ENCODE assay signal across 13 cellular contexts in genomic region chr3:9036327-9037112, GRCh38.
DNase-seq lines count a peak whose midpoint lies in the region; ATAC-seq and TF ChIP-seq lines count a peak whose summit lies in the region.
"Had no signal": no experiment of that assay in that cellular context is flagged by ENCODE, and none has a peak within 500 bp of the region (broad histone marks: within the 10 kb centered on the region; RNA-seq: fewer than 3 reads in every experiment).

No MANE protein-coding gene starts in this region.

- no peaks in the 10 kb centered on the region for H3F3A ChIP-seq in MM.1S (ENCODE audit: insufficient read depth, low read length)

- H3K4me1 Mint-ChIP-seq in MCF 10A (ENCODE audit: insufficient read depth, unreplicated experiment) (no peaks in the 10 kb centered on the region), progenitor cell of endocrine pancreas (ENCODE audit: low read depth) (no peaks in the 10 kb centered on the region)

- H3K27ac ChIP-seq in mammary epithelial cell (ENCODE audit: insufficient read depth, low read depth, low read length): no peak overlapping the region
- peak overlapping the region; percentile 9 to 54 (median 42) for H3K27ac ChIP-seq in esophagus muscularis mucosa (replicated peaks in 1 of 4)
- peak overlapping the region; percentile 13 for H3K27ac ChIP-seq in muscle layer of duodenum (ENCODE audit: low read length)
- no peak overlapping the region for H3K27ac ChIP-seq in MM.1S (ENCODE audit: low read length)

- H3K27me3 ChIP-seq in mammary epithelial cell (ENCODE audit: insufficient read depth, low read length) (no peaks in the 10 kb centered on the region), esophagus muscularis mucosa (no peaks in the 10 kb centered on the region), muscle layer of duodenum (ENCODE audit: low read depth, low read length) (no peaks in the 10 kb centered on the region), MM.1S (replicated peaks; ENCODE audit: insufficient read depth, low read length) (no peaks in the 10 kb centered on the region)

- no peak overlapping the region for H2AFZ ChIP-seq in mammary epithelial cell (ENCODE audit: low read depth, low read length)
- no peak overlapping the region for H2AFZ ChIP-seq in MM.1S (ENCODE audit: low read length)

- WGBS in mammary epithelial cell (ENCODE audit: low coverage, missing lambda C conversion rate): 87% methylated on average over 6 of the region's 9 CpGs
- 41% methylated on average over 9 of the region's 9 CpGs for WGBS in esophagus muscularis mucosa

- H3K4me1 ChIP-seq in mammary epithelial cell (ENCODE audit: insufficient read depth, low read length) (no peaks in the 10 kb centered on the region), esophagus muscularis mucosa (peaks cover 20 to 23% (median 21%) of the 10 kb centered on the region in 4 donors), muscle layer of duodenum (ENCODE audit: control insufficient read depth in 1 of 2, insufficient read depth in 2 of 2, low read length in 2 of 2) (peaks cover 0 to 21% of the 10 kb centered on the region in 2 donors), MM.1S (ENCODE audit: low read length) (no peaks in the 10 kb centered on the region)

- ATAC-seq in HG03439 (IDR thresholded peaks at IDR 0.05; ENCODE audit: unreplicated experiment): no peak
- ATAC-seq: Panc1 had no signal

- no peak overlapping the region for H3K4me3 ChIP-seq in mammary epithelial cell (replicated peaks in 1 of 3; ENCODE audit: insufficient read depth in 1 of 3, low read depth in 2 of 3, low read length in 3 of 3)
- H3K4me3 ChIP-seq in esophagus muscularis mucosa: no peak overlapping the region
- H3K4me3 ChIP-seq in muscle layer of duodenum (ENCODE audit: low read depth in 1 of 2, low read length in 2 of 2): peak overlapping the region in 1 of 2 donors; percentile 22
- H3K4me3 ChIP-seq in MM.1S (ENCODE audit: low read length): no peak overlapping the region

- TF ChIP-seq POLR2A in esophagus muscularis mucosa (IDR thresholded peaks at IDR 0.05; ENCODE audit: low read depth): no peak

- CTCF ChIA-PET in MCF 10A (lab: Yijun Ruan, JAX): interaction anchor here (0.5 to 1.3 kb wide), 3 partner anchors 217 to 266 kb away, joined by 3 to 4 read pairs (median 4); no protein-coding TSS in a partner anchor
- CTCF ChIA-PET in mammary epithelial cell (lab: Charles Lee; ENCODE audit: low non-redundant PET): no interaction called here

- H3K9ac ChIP-seq in mammary epithelial cell (ENCODE audit: insufficient read depth, low read length): no peak overlapping the region
- H3K9ac ChIP-seq in MM.1S (ENCODE audit: low read length): no peak overlapping the region

- no peak overlapping the region for H3K4me2 ChIP-seq in mammary epithelial cell (ENCODE audit: insufficient read depth, low read depth, low read length)
- no peak overlapping the region for H3K4me2 ChIP-seq in MM.1S (ENCODE audit: low read depth, low read length)

- POLR2A ChIA-PET in MCF 10A (lab: Yijun Ruan, JAX): interaction anchor here (0.6 to 1.6 kb wide), 5 partner anchors 13 to 312 kb away, joined by 3 to 5 read pairs (median 4); partner anchors contain the start of gene SRGAP3

- TF ChIP-seq EP300 in esophagus muscularis mucosa (IDR thresholded peaks at IDR 0.05): no peak

- H3K9me3 Mint-ChIP-seq in MCF 10A (ENCODE audit: unreplicated experiment) (no peaks in the 10 kb centered on the region), progenitor cell of endocrine pancreas (ENCODE audit: low read depth) (no peaks in the 10 kb centered on the region)
- H3K9me3 Mint-ChIP-seq: activated naive CD8-positive, alpha-beta T cell treated with anti-CD3 and anti-CD28 coated beads, Interleukin-2, amount 10 ng/mL, durations not matched to agents 7 days and 5 days had no signal

- intact Hi-C loops in MCF 10A (cut with micrococcal nuclease): no loop called here
- intact Hi-C loops in mammary epithelial cell (cut with micrococcal nuclease): no loop called here
- intact Hi-C loops in esophagus muscularis mucosa (cut with DNase I): no loop called here

- H3K36me3 Mint-ChIP-seq in MCF 10A (ENCODE audit: insufficient read depth, unreplicated experiment) (peaks cover 11% of the 10 kb centered on the region), progenitor cell of endocrine pancreas (ENCODE audit: insufficient read depth) (no peaks in the 10 kb centered on the region)
- H3K36me3 Mint-ChIP-seq: activated naive CD8-positive, alpha-beta T cell treated with anti-CD3 and anti-CD28 coated beads, Interleukin-2, amount 10 ng/mL, durations not matched to agents 7 days and 5 days had no signal

- no peak for TF ChIP-seq CTCF in MCF 10A (IDR thresholded peaks at IDR 0.05; ENCODE audit: unreplicated experiment)
- no peak for TF ChIP-seq CTCF in mammary epithelial cell (conservative IDR thresholded peaks at IDR 0.05 in 1 of 2, IDR thresholded peaks at IDR 0.05 in 1 of 2; ENCODE audit: extremely low read depth in 1 of 2, insufficient read depth in 1 of 2, low read depth in 1 of 2, low read length in 2 of 2)
- no peak for TF ChIP-seq CTCF in esophagus muscularis mucosa (IDR thresholded peaks at IDR 0.05)
- TF ChIP-seq CTCF in progenitor cell of endocrine pancreas (IDR thresholded peaks at IDR 0.05; ENCODE audit: unreplicated experiment): no peak
- no peak for TF ChIP-seq CTCF in MM.1S (IDR thresholded peaks at IDR 0.05; ENCODE audit: low read length)

- dilution Hi-C loops in mammary epithelial cell (cut with HindIII; ENCODE audit: low sequenced_read_pairs): no loop called here

- peak; percentile 84 for DNase-seq in MCF 10A (ENCODE audit: unreplicated experiment)
- DNase-seq in mammary epithelial cell: no peak
- DNase-seq in esophagus muscularis mucosa (ENCODE audit: extremely low spot score): no peak
- DNase-seq in AML-193 (lab: John Stamatoyannopoulos, UW): no peak
- DNase-seq in progenitor cell of endocrine pancreas (ENCODE audit: low spot score, unreplicated experiment): no peak
- DNase-seq in MM.1S: no peak
- DNase-seq: activated CD4-positive, alpha-beta T cell treated with anti-CD3 and anti-CD28 coated beads for 1 hour; activated naive CD8-positive, alpha-beta T cell treated with anti-CD3 and anti-CD28 coated beads, Interleukin-2, amount 10 ng/mL, durations not matched to agents 7 days and 5 days; NCI-H1105; stimulated activated CD4-positive, alpha-beta T cell treated with anti-CD3 and anti-CD28 coated beads, Interleukin-15, amount 100 ng/mL, for 24 hours had no signal

- H3K27me3 Mint-ChIP-seq in MCF 10A (ENCODE audit: insufficient read depth, unreplicated experiment): no peaks in the 10 kb centered on the region
- no peaks in the 10 kb centered on the region for H3K27me3 Mint-ChIP-seq in progenitor cell of endocrine pancreas

- H3K36me3 ChIP-seq in mammary epithelial cell (ENCODE audit: insufficient read depth, low read length) (peaks cover 10% of the 10 kb centered on the region), esophagus muscularis mucosa (no peaks in the 10 kb centered on the region), muscle layer of duodenum (ENCODE audit: control insufficient read depth in 1 of 2, insufficient read depth in 2 of 2, low read length in 2 of 2) (no peaks in the 10 kb centered on the region), MM.1S (replicated peaks; ENCODE audit: insufficient read depth, low read length) (no peaks in the 10 kb centered on the region)

- H3K79me2 ChIP-seq in mammary epithelial cell (ENCODE audit: insufficient read depth, low read length) (no peaks in the 10 kb centered on the region), MM.1S (ENCODE audit: low read length) (no peaks in the 10 kb centered on the region)

- H3K4me3 Mint-ChIP-seq in MCF 10A (ENCODE audit: unreplicated experiment) (no peak overlapping the region), progenitor cell of endocrine pancreas (ENCODE audit: low read depth) (no peak overlapping the region)
- H3K4me3 Mint-ChIP-seq: activated naive CD8-positive, alpha-beta T cell treated with anti-CD3 and anti-CD28 coated beads, Interleukin-2, amount 10 ng/mL, durations not matched to agents 7 days and 5 days had no signal

- BruUV-seq in MCF 10A (replicated peaks; lab: Mats Ljungman, UMichigan) (no TSS peak), mammary epithelial cell (replicated peaks; lab: Mats Ljungman, UMichigan) (no TSS peak)

- no peaks in the 10 kb centered on the region for H3K9me2 ChIP-seq in MM.1S (replicated peaks; ENCODE audit: insufficient read depth, low read length)

- no peaks in the 10 kb centered on the region for H3K9me3 ChIP-seq in mammary epithelial cell (replicated peaks; ENCODE audit: insufficient read depth, low read length)
- H3K9me3 ChIP-seq in esophagus muscularis mucosa: no peaks in the 10 kb centered on the region
- no peaks in the 10 kb centered on the region for H3K9me3 ChIP-seq in muscle layer of duodenum (ENCODE audit: control insufficient read depth in 1 of 2, low read length in 2 of 2)
- H3K9me3 ChIP-seq in MM.1S (replicated peaks; ENCODE audit: insufficient read depth, low read length): no peaks in the 10 kb centered on the region

- in situ Hi-C loops in mammary epithelial cell (cut with MboI; ENCODE audit: low sequenced_read_pairs in 2 of 2): no loop called here

- no peak overlapping the region for H3K27ac Mint-ChIP-seq in MCF 10A (ENCODE audit: low read depth, unreplicated experiment)
- no peak overlapping the region for H3K27ac Mint-ChIP-seq in progenitor cell of endocrine pancreas
- H3K27ac Mint-ChIP-seq: activated naive CD8-positive, alpha-beta T cell treated with anti-CD3 and anti-CD28 coated beads, Interleukin-2, amount 10 ng/mL, durations not matched to agents 7 days and 5 days had no signal

- H4K20me1 ChIP-seq in mammary epithelial cell (ENCODE audit: insufficient read depth, low read length) (no peaks in the 10 kb centered on the region), MM.1S (ENCODE audit: insufficient read depth, low read length) (no peaks in the 10 kb centered on the region)

Comparison
In these comparisons a context has a peak if more than half of its experiments do, and no peak if none do; other contexts are left out.
1. H3K27ac ChIP-seq: peak in esophagus muscularis mucosa (4 of 4) and muscle layer of duodenum (single experiment); none in mammary epithelial cell (single experiment) and MM.1S (single experiment).